Comparison of ENCODE assay signal across 19 cellular contexts in the genomic region with DNA sequence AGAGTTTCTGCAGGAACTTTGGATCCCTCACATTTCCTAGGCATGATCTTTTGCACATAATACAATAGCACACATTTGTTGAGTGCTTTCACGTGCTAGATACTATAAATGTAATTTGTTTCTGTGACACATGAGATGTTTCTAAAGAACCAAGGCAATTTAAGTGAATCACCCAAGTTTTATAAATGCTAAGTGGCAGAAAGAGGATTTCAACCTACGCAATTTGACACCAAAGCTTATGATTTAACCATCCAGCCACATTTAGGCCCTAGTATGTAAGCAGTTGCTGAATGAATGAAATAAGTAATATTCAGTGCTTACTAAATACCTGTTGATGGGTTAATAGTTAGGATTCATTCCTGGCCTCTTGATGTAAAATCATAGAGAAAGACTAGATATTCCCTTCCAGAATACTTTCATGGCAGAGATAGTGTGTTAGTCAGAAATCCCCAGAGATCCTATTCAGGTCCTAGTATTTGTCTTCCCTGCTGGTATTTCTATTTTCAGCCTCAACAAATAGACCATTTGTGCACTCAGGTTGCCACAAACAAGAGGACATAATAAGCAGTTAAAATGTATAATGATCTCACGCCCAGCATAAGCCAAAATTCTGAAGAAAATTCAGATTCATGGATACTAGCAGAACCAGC.
DNase-seq lines count a peak whose midpoint lies in the region; ATAC-seq and TF ChIP-seq lines count a peak whose summit lies in the region.
"Had no signal": no experiment of that assay in that cellular context is flagged by ENCODE, and none has a peak within 500 bp of the region (broad histone marks: within the 10 kb centered on the region; RNA-seq: fewer than 3 reads in every experiment).

No MANE protein-coding gene starts in this region.

- H3K4ac ChIP-seq in mesenchymal stem cell (ENCODE audit: low read depth in 1 of 2, low read length in 2 of 2) = no peak overlapping the region

- no peaks in the 10 kb centered on the region for H3K36me3 ChIP-seq in Caco-2 (ENCODE audit: control insufficient read depth, insufficient read depth, low read length)
- H3K36me3 ChIP-seq in SJSA1 = no peaks in the 10 kb centered on the region
- no peaks in the 10 kb centered on the region for H3K36me3 ChIP-seq in mesenchymal stem cell (ENCODE audit: control insufficient read depth in 1 of 2, insufficient read depth in 2 of 2, low read depth in 1 of 2, low read length in 2 of 2)
- no peaks in the 10 kb centered on the region for H3K36me3 ChIP-seq in BE2C
- H3K36me3 ChIP-seq: esophagus squamous epithelium, neutrophil, right lobe of liver had no signal

- no peaks in the 10 kb centered on the region for H3K27me3 Mint-ChIP-seq in Caco-2 (ENCODE audit: insufficient read depth, unreplicated experiment)
- H3K27me3 Mint-ChIP-seq: IgD-negative memory B cell had no signal

- H3K4me2 ChIP-seq in mesenchymal stem cell (ENCODE audit: low read length, poor library complexity, severe bottlenecking) = no peak overlapping the region

- no peak overlapping the region for H2BK15ac ChIP-seq in mesenchymal stem cell (ENCODE audit: low read depth, poor library complexity, severe bottlenecking)

- no peak overlapping the region for H3K9ac ChIP-seq in mesenchymal stem cell (ENCODE audit: low read length)

- H2BK120ac ChIP-seq in mesenchymal stem cell (ENCODE audit: low read depth, low read length) = no peak overlapping the region

- H3K4me3 ChIP-seq in Caco-2 (ENCODE audit: low read depth, low read length) (no peak overlapping the region), SJSA1 (no peak overlapping the region), mesenchymal stem cell (ENCODE audit: insufficient read depth in 1 of 2, low read depth in 1 of 2, low read length in 2 of 2) (no peak overlapping the region), BE2C (ENCODE audit: low read depth, low read length) (no peak overlapping the region)
- H3K4me3 ChIP-seq: esophagus squamous epithelium, right lobe of liver had no signal

- 100% methylated on average over 1 of the region's 3 CpGs for WGBS in mesenchymal stem cell

- intact Hi-C loops in Caco-2 (cut with micrococcal nuclease; ENCODE audit: unreplicated experiment) = no loop called here

- no peak overlapping the region for H3K4me3 Mint-ChIP-seq in Caco-2 (ENCODE audit: unreplicated experiment)
- H3K4me3 Mint-ChIP-seq: IgD-negative memory B cell had no signal

- no peak overlapping the region for H2AK5ac ChIP-seq in mesenchymal stem cell (ENCODE audit: low read length, severe bottlenecking)

- peaks cover 31% of the 10 kb centered on the region for H3K4me1 Mint-ChIP-seq in Caco-2 (ENCODE audit: low read depth, unreplicated experiment)
- H3K4me1 Mint-ChIP-seq: IgD-negative memory B cell had no signal

- DNase-seq in Caco-2 = no peak
- DNase-seq in NCI-H1092 (lab: John Stamatoyannopoulos, UW) = peak; percentile 3
- DNase-seq in SJSA1 (ENCODE audit: low read depth in 1 of 2, low spot score in 2 of 2) = peak in 1 of 2 experiments; percentile 32
- peak; percentile 26 for DNase-seq in mesenchymal stem cell
- DNase-seq in BE2C = no peak
- DNase-seq in GM03348 (ENCODE audit: low spot score) = no peak
- DNase-seq: activated CD8-positive, alpha-beta memory T cell treated with anti-CD3 and anti-CD28 coated beads, Interleukin-2, amount 50 U/mL, for 48 hours; activated naive CD4-positive, alpha-beta T cell treated with Interleukin-2 at 50 U/mL for 16 hours; esophagus squamous epithelium; hippocampal formation; NCI-H226; right lobe of liver; stimulated activated CD4-positive, alpha-beta T cell treated with anti-CD3 and anti-CD28 coated beads, Interleukin-2, amount 100 ng/mL, for 48 hours; substantia nigra; T-helper 9 cell had no signal

- peaks cover 47% of the 10 kb centered on the region for H3K4me1 ChIP-seq in Caco-2
- peaks cover 52% of the 10 kb centered on the region for H3K4me1 ChIP-seq in SJSA1 (replicated peaks)
- H3K4me1 ChIP-seq in mesenchymal stem cell (ENCODE audit: control insufficient read depth, insufficient read depth, low read depth, low read length) = no peaks in the 10 kb centered on the region
- no peaks in the 10 kb centered on the region for H3K4me1 ChIP-seq in BE2C
- H3K4me1 ChIP-seq: esophagus squamous epithelium had no signal

- H3K36me3 Mint-ChIP-seq in Caco-2 (ENCODE audit: insufficient read depth, unreplicated experiment) = no peaks in the 10 kb centered on the region
- H3K36me3 Mint-ChIP-seq: IgD-negative memory B cell had no signal

- no peak for TF ChIP-seq CTCF in Caco-2 (IDR thresholded peaks at IDR 0.05; ENCODE audit: insufficient read depth in 1 of 2, low read depth in 1 of 2, low read length in 1 of 2, severe bottlenecking in 1 of 2, unreplicated experiment in 1 of 2)
- no peak for TF ChIP-seq CTCF in BE2C (IDR thresholded peaks at IDR 0.05; ENCODE audit: low read depth, low read length)

- no peak for ATAC-seq in HG03460 (IDR thresholded peaks at IDR 0.05; ENCODE audit: unreplicated experiment)
- ATAC-seq in GM19328 (IDR thresholded peaks at IDR 0.05; ENCODE audit: unreplicated experiment) = no peak
- ATAC-seq: right lobe of liver had no signal

- H3K9me3 ChIP-seq in Caco-2 = peaks cover 3% of the 10 kb centered on the region; the same call in 1 of the 2 replicates
- H3K9me3 ChIP-seq in SJSA1 (replicated peaks) = no peaks in the 10 kb centered on the region
- H3K9me3 ChIP-seq in mesenchymal stem cell (ENCODE audit: control insufficient read depth, low read length) = no peaks in the 10 kb centered on the region
- no peaks in the 10 kb centered on the region for H3K9me3 ChIP-seq in BE2C
- H3K9me3 ChIP-seq: esophagus squamous epithelium, neutrophil, right lobe of liver had no signal

- no peak overlapping the region for H3K14ac ChIP-seq in mesenchymal stem cell (ENCODE audit: low read length in 2 of 2)

- no peak overlapping the region for H2BK12ac ChIP-seq in mesenchymal stem cell (ENCODE audit: low read length in 2 of 2)

- no peak overlapping the region for H3K23ac ChIP-seq in mesenchymal stem cell (ENCODE audit: low read length in 2 of 2)

- H3K27me3 ChIP-seq in Caco-2 (replicated peaks; ENCODE audit: control insufficient read depth, insufficient read depth, low read length) = no peaks in the 10 kb centered on the region
- no peaks in the 10 kb centered on the region for H3K27me3 ChIP-seq in SJSA1 (replicated peaks)
- H3K27me3 ChIP-seq in mesenchymal stem cell (ENCODE audit: control insufficient read depth in 1 of 2, insufficient read depth in 1 of 2, low read length in 2 of 2) = no peaks in the 10 kb centered on the region
- no peaks in the 10 kb centered on the region for H3K27me3 ChIP-seq in BE2C
- H3K27me3 ChIP-seq: esophagus squamous epithelium, neutrophil, right lobe of liver had no signal

- CTCF ChIA-PET in Caco-2 (lab: Charles Lee) = no interaction called here

- H4K91ac ChIP-seq in mesenchymal stem cell (ENCODE audit: low read length) = no peak overlapping the region

- H4K8ac ChIP-seq in mesenchymal stem cell (ENCODE audit: low read length) = no peak overlapping the region

- H3K79me1 ChIP-seq in mesenchymal stem cell (replicated peaks; ENCODE audit: low read length, poor library complexity, severe bottlenecking) = no peaks in the 10 kb centered on the region

- H3K27ac ChIP-seq in SJSA1 (peak overlapping the region; percentile 93), mesenchymal stem cell (ENCODE audit: low read length, poor library complexity, severe bottlenecking) (peak overlapping the region; percentile 83)
- H3K27ac ChIP-seq: esophagus squamous epithelium, neutrophil, right lobe of liver had no signal

- no peak overlapping the region for H3K18ac ChIP-seq in mesenchymal stem cell (ENCODE audit: low read depth in 1 of 2, low read length in 2 of 2)

- H2BK5ac ChIP-seq in mesenchymal stem cell (ENCODE audit: low read depth, low read length, poor library complexity, severe bottlenecking) = no peak overlapping the region

- H3K27ac Mint-ChIP-seq in Caco-2 (ENCODE audit: unreplicated experiment) = peak overlapping the region; percentile 37
- H3K27ac Mint-ChIP-seq: IgD-negative memory B cell had no signal

- no TSS peak for BruUV-seq in Caco-2 (replicated peaks; lab: Mats Ljungman, UMichigan)

- no peaks in the 10 kb centered on the region for H3K9me3 Mint-ChIP-seq in Caco-2 (ENCODE audit: unreplicated experiment)

- POLR2A ChIA-PET in Caco-2 (lab: Charles Lee) = no interaction called here

- no peak overlapping the region for H2AFZ ChIP-seq in mesenchymal stem cell (ENCODE audit: low read depth, low read length)

Comparison
In these comparisons a context has a peak if more than half of its experiments do, and no peak if none do; other contexts are left out.
1. DNase-seq: peak in NCI-H1092 (single experiment) and mesenchymal stem cell (single experiment); none in Caco-2 (0 of 2), BE2C (single experiment) and GM03348 (single experiment).